ENCODE assay signal across 10 cellular contexts in genomic region chr4:173835863-173836262, GRCh38.
DNase-seq lines count a peak whose midpoint lies in the region; TF ChIP-seq lines count a peak whose summit lies in the region.
"Had no signal": no experiment of that assay in that cellular context is flagged by ENCODE, and none has a peak within 500 bp of the region (broad histone marks: within the 10 kb centered on the region; RNA-seq: fewer than 3 reads in every experiment).

No MANE protein-coding gene starts in this region.

- H3K9me3 ChIP-seq in spleen = peaks cover 0 to 2% (median 0%) of the 10 kb centered on the region in 8 donors

- H3K4me3 ChIP-seq in fibroblast of mammary gland (ENCODE audit: control insufficient read depth, low read depth, low read length) = no peak overlapping the region
- H3K4me3 ChIP-seq in spleen = no peak overlapping the region

- peaks cover 5% of the 10 kb centered on the region for H3K9me3 Mint-ChIP-seq in mesothelial cell of epicardium
- H3K9me3 Mint-ChIP-seq: stimulated activated naive B cell treated with anti-CD40 and anti-IgM and Interleukin-4, amounts not matched to agents 10 μg/mL and 1 μg/mL and 100 μg/mL, for 72 hours had no signal

- H3K27me3 ChIP-seq in spleen (replicated peaks in 1 of 7) = no peaks in the 10 kb centered on the region

- TF ChIP-seq CTCF in fibroblast of mammary gland (conservative IDR thresholded peaks at IDR 0.05; ENCODE audit: control insufficient read depth, insufficient read depth, low read depth, low read length) (no peak), mesothelial cell of epicardium (IDR thresholded peaks at IDR 0.05; ENCODE audit: unreplicated experiment) (no peak), spleen (IDR thresholded peaks at IDR 0.05 in 8 of 11, conservative IDR thresholded peaks at IDR 0.05 in 3 of 11) (no peak)

- no peaks in the 10 kb centered on the region for H3K36me3 ChIP-seq in spleen

- no peaks in the 10 kb centered on the region for H3K4me1 ChIP-seq in spleen

- H3K27me3 Mint-ChIP-seq in mesothelial cell of epicardium (ENCODE audit: low read depth) = no peaks in the 10 kb centered on the region
- H3K27me3 Mint-ChIP-seq: stimulated activated naive B cell treated with anti-CD40 and anti-IgM and Interleukin-4, amounts not matched to agents 10 μg/mL and 1 μg/mL and 100 μg/mL, for 72 hours had no signal

- H3K27ac ChIP-seq in spleen = no peak overlapping the region

- whole genome bisulfite sequencing in spleen, 5 donors = 50 to 75% (median 71%) methylated on average over 4 of the region's 4 CpGs

- TF ChIP-seq POLR2A in spleen (IDR thresholded peaks at IDR 0.05) = no peak

- H3K4me3 Mint-ChIP-seq in mesothelial cell of epicardium = no peak overlapping the region
- H3K4me3 Mint-ChIP-seq: immature natural killer cell; stimulated activated naive B cell treated with anti-CD40 and anti-IgM and Interleukin-4, amounts not matched to agents 10 μg/mL and 1 μg/mL and 100 μg/mL, for 72 hours had no signal

- intact Hi-C loops in spleen (cut with DNase I; ENCODE audit: low total_unique reads) = no loop called here

- H3K27ac Mint-ChIP-seq in mesothelial cell of epicardium = peak overlapping the region; percentile 2
- H3K27ac Mint-ChIP-seq: immature natural killer cell; stimulated activated naive B cell treated with anti-CD40 and anti-IgM and Interleukin-4, amounts not matched to agents 10 μg/mL and 1 μg/mL and 100 μg/mL, for 72 hours had no signal

- no peaks in the 10 kb centered on the region for H3K36me3 Mint-ChIP-seq in mesothelial cell of epicardium
- H3K36me3 Mint-ChIP-seq: immature natural killer cell; stimulated activated naive B cell treated with anti-CD40 and anti-IgM and Interleukin-4, amounts not matched to agents 10 μg/mL and 1 μg/mL and 100 μg/mL, for 72 hours had no signal

- DNase-seq in EH (ENCODE audit: low read depth) (peak; percentile 6), OCI-M1 (lab: John Stamatoyannopoulos, UW) (peak; percentile 51), fibroblast of mammary gland (ENCODE audit: low read depth) (peak; percentile 67), mesothelial cell of epicardium (ENCODE audit: low spot score in 2 of 2, unreplicated experiment in 2 of 2) (no peak), SHP77 (lab: John Stamatoyannopoulos, UW) (no peak), GM19240 (ENCODE audit: insufficient read length, low spot score) (no peak), spleen (no peak)
- DNase-seq in activated T-cell treated with anti-CD3 and anti-CD28 coated beads, Interleukin-2, amount 50 U/mL, for 1 hour = no peak
- DNase-seq: immature natural killer cell; stimulated activated naive B cell treated with anti-CD40 and anti-IgM and Interleukin-4, amounts not matched to agents 10 μg/mL and 1 μg/mL and 100 μg/mL, for 72 hours had no signal

- peaks cover 7% of the 10 kb centered on the region for H3K4me1 Mint-ChIP-seq in mesothelial cell of epicardium
- H3K4me1 Mint-ChIP-seq: immature natural killer cell; stimulated activated naive B cell treated with anti-CD40 and anti-IgM and Interleukin-4, amounts not matched to agents 10 μg/mL and 1 μg/mL and 100 μg/mL, for 72 hours had no signal

Comparison
In these comparisons a context has a peak if more than half of its experiments do, and no peak if none do; other contexts are left out.
1. DNase-seq: peak in EH (single experiment), OCI-M1 (single experiment) and fibroblast of mammary gland (single experiment); none in mesothelial cell of epicardium (0 of 2), SHP77 (0 of 2), GM19240 (single experiment), spleen (single experiment) and activated T-cell treated with anti-CD3 and anti-CD28 coated beads, Interleukin-2, amount 50 U/mL, for 1 hour (single experiment).